ENCODE assay signal across 12 cellular contexts in the genomic region with DNA sequence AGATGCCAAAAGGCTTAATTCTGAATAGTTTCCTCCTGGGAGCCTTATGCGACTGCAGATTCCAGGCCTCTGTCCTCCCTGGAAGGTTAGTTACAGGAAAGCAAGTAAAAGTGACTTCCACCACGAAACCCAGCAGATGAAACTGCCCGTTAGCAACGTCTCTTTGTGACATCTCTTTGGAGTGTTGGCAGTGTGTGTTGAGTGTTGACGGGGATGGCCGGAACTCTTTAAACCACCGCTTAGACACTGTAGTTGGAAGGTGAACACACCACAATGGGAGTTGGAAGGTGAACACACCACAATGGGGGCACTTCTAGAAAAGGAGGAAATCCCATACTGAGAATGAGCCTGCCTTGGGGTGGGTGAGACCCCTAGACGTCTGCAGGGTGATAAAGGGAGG. TPM values are rescaled to one million over a fixed set of nuclear protein-coding genes. Genes with fewer than 3 reads are reported as not detected.
DNase-seq lines count a peak whose midpoint lies in the region; ATAC-seq and TF ChIP-seq lines count a peak whose summit lies in the region.
"Had no signal": no experiment of that assay in that cellular context is flagged by ENCODE, and none has a peak within 500 bp of the region (broad histone marks: within the 10 kb centered on the region; RNA-seq: fewer than 3 reads in every experiment).

No MANE protein-coding gene starts in this region.

- H3K9me3 ChIP-seq in T-helper 17 cell (ENCODE audit: control insufficient read depth, low read length, poor library complexity, severe bottlenecking), result no peaks in the 10 kb centered on the region

- H3K9me3 Mint-ChIP-seq in activated CD4-positive, alpha-beta T cell treated with anti-CD3 and anti-CD28 coated beads, Interleukin-2, amount 10 ng/mL, durations not matched to agents 24 days and 14 days, result no peaks in the 10 kb centered on the region
- H3K9me3 Mint-ChIP-seq in stimulated activated naive CD8-positive, alpha-beta T cell treated with anti-CD3 and anti-CD28 coated beads, Interleukin-15, Interleukin-2, amounts not matched to agents 100 ng/mL and 50 ng/mL, for 24 hours, result peaks cover 4% of the 10 kb centered on the region
- H3K9me3 Mint-ChIP-seq: neural crest cell had no signal

- no peak for TF ChIP-seq CTCF in epithelial cell of proximal tubule (conservative IDR thresholded peaks at IDR 0.05; ENCODE audit: low read depth, low read length)
- no peak for TF ChIP-seq CTCF in GM10248 (IDR thresholded peaks at IDR 0.05; ENCODE audit: control extremely low read depth, extremely low read depth, low read depth, missing control alignments)

- peak; percentile 51 for ATAC-seq in T-helper 17 cell

- CTCF ChIA-PET in GM10248 (lab: Yijun Ruan, JAX), result interaction anchor here (1.3 kb wide), 1 partner anchor 10 kb away, joined by 4 read pairs; no protein-coding TSS in a partner anchor

- H3K36me3 Mint-ChIP-seq in activated CD4-positive, alpha-beta T cell treated with anti-CD3 and anti-CD28 coated beads, Interleukin-2, amount 10 ng/mL, durations not matched to agents 24 days and 14 days (ENCODE audit: low read depth), result peaks cover 13% of the 10 kb centered on the region
- peaks cover 7% of the 10 kb centered on the region for H3K36me3 Mint-ChIP-seq in T-helper 17 cell (ENCODE audit: low read depth)
- peaks cover 23% of the 10 kb centered on the region for H3K36me3 Mint-ChIP-seq in stimulated activated naive CD8-positive, alpha-beta T cell treated with anti-CD3 and anti-CD28 coated beads, Interleukin-15, Interleukin-2, amounts not matched to agents 100 ng/mL and 50 ng/mL, for 24 hours (ENCODE audit: low read depth)

- H3K27ac Mint-ChIP-seq in activated CD4-positive, alpha-beta T cell treated with anti-CD3 and anti-CD28 coated beads, Interleukin-2, amount 10 ng/mL, durations not matched to agents 24 days and 14 days, result peak overlapping the region; percentile 99
- H3K27ac Mint-ChIP-seq in T-helper 17 cell, result peak overlapping the region; percentile 100
- H3K27ac Mint-ChIP-seq in stimulated activated naive CD8-positive, alpha-beta T cell treated with anti-CD3 and anti-CD28 coated beads, Interleukin-15, Interleukin-2, amounts not matched to agents 100 ng/mL and 50 ng/mL, for 24 hours, result peak overlapping the region; percentile 99

- H3K4me3 Mint-ChIP-seq in activated CD4-positive, alpha-beta T cell treated with anti-CD3 and anti-CD28 coated beads, Interleukin-2, amount 10 ng/mL, durations not matched to agents 24 days and 14 days, result peak overlapping the region; percentile 99
- peak overlapping the region; percentile 99 for H3K4me3 Mint-ChIP-seq in T-helper 17 cell
- peak overlapping the region; percentile 97 for H3K4me3 Mint-ChIP-seq in stimulated activated naive CD8-positive, alpha-beta T cell treated with anti-CD3 and anti-CD28 coated beads, Interleukin-15, Interleukin-2, amounts not matched to agents 100 ng/mL and 50 ng/mL, for 24 hours

- intact Hi-C loops in activated CD4-positive, alpha-beta T cell treated with anti-CD3 and anti-CD28 coated beads, Interleukin-2, amount 10 ng/mL, durations not matched to agents 24 days and 14 days (cut with micrococcal nuclease), result loop anchor here (1.0 to 5.0 kb wide), 5 partner anchors 9 to 113 kb away; no protein-coding TSS in a partner anchor

- no peaks in the 10 kb centered on the region for H3K27me3 Mint-ChIP-seq in activated CD4-positive, alpha-beta T cell treated with anti-CD3 and anti-CD28 coated beads, Interleukin-2, amount 10 ng/mL, durations not matched to agents 24 days and 14 days
- no peaks in the 10 kb centered on the region for H3K27me3 Mint-ChIP-seq in T-helper 17 cell
- H3K27me3 Mint-ChIP-seq in stimulated activated naive CD8-positive, alpha-beta T cell treated with anti-CD3 and anti-CD28 coated beads, Interleukin-15, Interleukin-2, amounts not matched to agents 100 ng/mL and 50 ng/mL, for 24 hours, result no peaks in the 10 kb centered on the region

- peak; percentile 85 for DNase-seq in activated CD4-positive, alpha-beta T cell treated with anti-CD3 and anti-CD28 coated beads, Interleukin-2, amount 10 ng/mL, durations not matched to agents 24 days and 14 days
- DNase-seq in activated CD4-positive, alpha-beta T cell treated with anti-CD3 and anti-CD28 coated beads for 1 hour, result no peak
- DNase-seq in T-helper 17 cell, result peak in 1 of 3 donors; percentile 13
- DNase-seq in epithelial cell of proximal tubule (ENCODE audit: low read depth), result no peak
- DNase-seq in RKO (ENCODE audit: low spot score), result no peak
- no peak for DNase-seq in NCI-H2107 treated with DMSO at 0.1 percent for 48 hours (lab: John Stamatoyannopoulos, UW; ENCODE audit: unreplicated experiment)
- no peak for DNase-seq in GM10248 (ENCODE audit: extremely low spot score)
- DNase-seq: brain microvascular endothelial cell, NCI-H524 treated with DMSO at 0.1 percent for 48 hours, T-helper 9 cell had no signal

- peak overlapping the region; percentile 52 for H3K4me3 ChIP-seq in epithelial cell of proximal tubule (ENCODE audit: low read depth, low read length)

- POLR2A ChIA-PET in GM10248 (lab: Yijun Ruan, JAX), result interaction anchor here (0.7 kb wide), 1 partner anchor 70 kb away, joined by 3 read pairs; no protein-coding TSS in a partner anchor

- peaks cover 61% of the 10 kb centered on the region for H3K4me1 Mint-ChIP-seq in activated CD4-positive, alpha-beta T cell treated with anti-CD3 and anti-CD28 coated beads, Interleukin-2, amount 10 ng/mL, durations not matched to agents 24 days and 14 days
- H3K4me1 Mint-ChIP-seq in T-helper 17 cell, result peaks cover 57% of the 10 kb centered on the region
- peaks cover 73% of the 10 kb centered on the region for H3K4me1 Mint-ChIP-seq in stimulated activated naive CD8-positive, alpha-beta T cell treated with anti-CD3 and anti-CD28 coated beads, Interleukin-15, Interleukin-2, amounts not matched to agents 100 ng/mL and 50 ng/mL, for 24 hours (ENCODE audit: low read depth)

RNA-seq across cellular contexts. Expression of a gene that starts 0.9 kb away (rescaled TPM):
- total RNA-seq in activated CD4-positive, alpha-beta T cell treated with anti-CD3 and anti-CD28 coated beads, Interleukin-2, amount 10 ng/mL, durations not matched to agents 24 days and 14 days, result 59.3 and 63.1 TPM in 2 replicates
- total RNA-seq in T-helper 17 cell, result 100 to 1,000 TPM; 136 to 138 TPM
- 1.5 and 11.4 TPM in 2 replicates for total RNA-seq in epithelial cell of proximal tubule
